In genomic region chrX:7109838-7110793, GRCh38 we compare ENCODE assay signal across 9 cellular contexts. TPM values are rescaled to one million over a fixed set of nuclear protein-coding genes. Genes with fewer than 3 reads are reported as not detected.
DNase-seq lines count a peak whose midpoint lies in the region; ATAC-seq, FAIRE-seq and TF ChIP-seq lines count a peak whose summit lies in the region.
"Had no signal": no experiment of that assay in that cellular context is flagged by ENCODE, and none has a peak within 500 bp of the region (broad histone marks: within the 10 kb centered on the region; RNA-seq: fewer than 3 reads in every experiment).

No MANE protein-coding gene starts in this region.

- H3K27ac ChIP-seq in DOHH2 (ENCODE audit: low read depth, low read length) = peak overlapping the region; percentile 98

- H3K27me3 ChIP-seq in DOHH2 (ENCODE audit: control insufficient read depth, low read length) (no peaks in the 10 kb centered on the region), MG63 (no peaks in the 10 kb centered on the region)

- H3K36me3 ChIP-seq in DOHH2 (ENCODE audit: control insufficient read depth, low read length) (peaks cover 53% of the 10 kb centered on the region), MG63 (no peaks in the 10 kb centered on the region; the same call in 1 of the 2 replicates)

- H3K9me2 ChIP-seq in DOHH2 (replicated peaks; ENCODE audit: control insufficient read depth, low read length) = no peaks in the 10 kb centered on the region

- FAIRE-seq in colon (lab: Jason Lieb, UNC) = peak; percentile 36

- H3K9me3 ChIP-seq in DOHH2 (ENCODE audit: control insufficient read depth, insufficient read depth, low read length) (no peaks in the 10 kb centered on the region), MG63 (no peaks in the 10 kb centered on the region)

- no peaks in the 10 kb centered on the region for H4K20me1 ChIP-seq in DOHH2 (ENCODE audit: control insufficient read depth, insufficient read depth, low read depth, low read length)

- peaks cover 72% of the 10 kb centered on the region for H3K4me1 ChIP-seq in DOHH2 (ENCODE audit: control insufficient read depth, low read length)

- TF ChIP-seq CTCF in DOHH2 (IDR thresholded peaks at IDR 0.05; ENCODE audit: low read depth, low read length, poor library complexity, severe bottlenecking) = no peak

- H3K4me2 ChIP-seq in DOHH2 (ENCODE audit: low read length) = peak overlapping the region; percentile 85

- DNase-seq in MG63 (no peak), GM03348 (ENCODE audit: low spot score) (no peak), HEK293T (ENCODE audit: extremely low spot score) (no peak)
- DNase-seq in activated CD4-positive, alpha-beta T cell treated with anti-CD3 and anti-CD28 coated beads for 4 hours = no peak
- DNase-seq: activated CD4-positive, alpha-beta T cell treated with anti-CD3 and anti-CD28 coated beads, Interleukin-2, amount 50 U/mL, for 48 hours had no signal

- POLR2A ChIA-PET in HEK293T (lab: Yijun Ruan, JAX) = no interaction called here

- H3K4me3 ChIP-seq in DOHH2 (ENCODE audit: low read length) (peak overlapping the region; percentile 66), MG63 (no peak overlapping the region)

- H3F3A ChIP-seq in DOHH2 (ENCODE audit: control insufficient read depth, insufficient read depth) = peaks cover 13% of the 10 kb centered on the region; the same call in 1 of the 2 replicates

- H3K79me2 ChIP-seq in DOHH2 (ENCODE audit: control insufficient read depth, low read length) = peaks cover 69% of the 10 kb centered on the region

- ATAC-seq in GM19372 (IDR thresholded peaks at IDR 0.05; ENCODE audit: low read depth, unreplicated experiment) (peak; percentile 64), HG03135 (IDR thresholded peaks at IDR 0.05; ENCODE audit: unreplicated experiment) (peak; percentile 74)

- CTCF ChIA-PET in HEK293T (lab: Yijun Ruan, JAX) = no interaction called here

TF ChIP-seq in HEK293T, 16 proteins besides CTCF, POLR2A, EP300 and RAD21:
- no peak for TF ChIP-seq ELF4 (IDR thresholded peaks at IDR 0.05)
- TF ChIP-seq FOXK2 (IDR thresholded peaks at IDR 0.05) = no peak
- no peak for TF ChIP-seq L3MBTL2 (conservative IDR thresholded peaks at IDR 0.05)
- TF ChIP-seq ARNT (IDR thresholded peaks at IDR 0.05) = no peak
- TF ChIP-seq BHLHE40 (IDR thresholded peaks at IDR 0.05; ENCODE audit: borderline replicate concordance) = no peak
- TF ChIP-seq SP1 (IDR thresholded peaks at IDR 0.05) = no peak
- TF ChIP-seq FOXM1 (IDR thresholded peaks at IDR 0.05; ENCODE audit: borderline replicate concordance) = no peak

RNA-seq across cellular contexts. Expression of gene STS, which starts 37.4 kb away (rescaled TPM):
- total RNA-seq in MG63 (2014; rRNA removed; shearing (Covaris generic); ENCODE audit: low replicate concordance) = 0.72 and 1.2 TPM in 2 replicates

RNA-seq across cellular contexts. Expression of gene PUDP, which starts 37.8 kb away (rescaled TPM):
- total RNA-seq in MG63 (2014; rRNA removed; shearing (Covaris generic); ENCODE audit: low replicate concordance) = 4.0 and 4.9 TPM in 2 replicates
